Comparison of ENCODE assay signal across 1 cellular context in the genomic region with DNA sequence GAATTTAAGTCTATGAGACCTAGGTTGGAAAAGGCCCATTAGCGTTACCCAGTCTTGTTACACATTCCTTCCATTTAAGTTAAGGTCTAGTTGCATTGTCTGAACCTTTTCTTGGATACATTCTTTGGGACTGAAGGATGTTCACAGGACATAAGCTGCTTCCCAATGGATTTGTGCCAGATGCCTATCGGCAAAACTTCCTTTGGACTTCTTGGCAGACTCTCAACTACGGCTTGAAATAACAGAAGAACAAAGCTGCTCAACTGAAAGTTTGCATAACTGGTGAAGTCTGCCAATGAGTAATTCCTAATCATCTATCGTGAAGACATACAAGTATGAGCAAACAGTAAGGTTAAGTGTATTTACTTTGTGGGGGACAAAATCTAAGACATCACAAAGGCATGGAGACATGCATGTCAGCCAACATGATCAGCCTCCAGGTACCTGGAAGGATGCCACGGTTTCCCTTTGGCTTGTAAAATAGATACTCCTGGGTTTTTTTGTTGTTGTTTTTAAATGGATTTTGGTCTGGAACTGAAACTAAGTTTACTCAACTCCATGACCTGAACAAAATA.
A peak's percentile ranks its signal among the peaks of the same experiment; 100 is the strongest.
TF ChIP-seq lines count a peak whose summit lies in the region.

No MANE protein-coding gene starts in this region.

TF ChIP-seq in HepG2, 621 proteins besides CTCF, POLR2A, EP300 and RAD21 (continued from another document and continues in another):
- TF ChIP-seq, protein P1, sequence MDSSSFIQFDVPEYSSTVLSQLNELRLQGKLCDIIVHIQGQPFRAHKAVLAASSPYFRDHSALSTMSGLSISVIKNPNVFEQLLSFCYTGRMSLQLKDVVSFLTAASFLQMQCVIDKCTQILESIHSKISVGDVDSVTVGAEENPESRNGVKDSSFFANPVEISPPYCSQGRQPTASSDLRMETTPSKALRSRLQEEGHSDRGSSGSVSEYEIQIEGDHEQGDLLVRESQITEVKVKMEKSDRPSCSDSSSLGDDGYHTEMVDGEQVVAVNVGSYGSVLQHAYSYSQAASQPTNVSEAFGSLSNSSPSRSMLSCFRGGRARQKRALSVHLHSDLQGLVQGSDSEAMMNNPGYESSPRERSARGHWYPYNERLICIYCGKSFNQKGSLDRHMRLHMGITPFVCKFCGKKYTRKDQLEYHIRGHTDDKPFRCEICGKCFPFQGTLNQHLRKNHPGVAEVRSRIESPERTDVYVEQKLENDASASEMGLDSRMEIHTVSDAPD (CRISPR knock-in tag; IDR thresholded peaks at IDR 0.05) = peak; percentile 96
- TF ChIP-seq ZNF205 (CRISPR knock-in tag; IDR thresholded peaks at IDR 0.05) (peak; percentile 83), AHDC1 (CRISPR knock-in tag; IDR thresholded peaks at IDR 0.05; ENCODE audit: borderline replicate concordance) (peak; percentile 65; the same call in 1 of the 2 replicates), SOX6 (IDR thresholded peaks at IDR 0.05) (no peak), SOX6 (CRISPR knock-in tag; IDR thresholded peaks at IDR 0.05) (peak; percentile 95), KAT7 (CRISPR knock-in tag; IDR thresholded peaks at IDR 0.05; ENCODE audit: borderline replicate concordance) (no peak), ZFP1 (CRISPR knock-in tag; IDR thresholded peaks at IDR 0.05) (peak; percentile 63; the same call in 1 of the 2 replicates), KLF6 (CRISPR knock-in tag; IDR thresholded peaks at IDR 0.05) (0 out of 2 replicates have a peak, but pooled peaks have one; percentile 46), SOX13 (IDR thresholded peaks at IDR 0.05) (peak; percentile 91), SOX13 (CRISPR knock-in tag; conservative IDR thresholded peaks at IDR 0.05 in 1 of 2, IDR thresholded peaks at IDR 0.05 in 1 of 2) (peak in 1 of 2 experiments; percentile 97; a peak in 2 of 4 replicates), SKIL (CRISPR knock-in tag; IDR thresholded peaks at IDR 0.05; ENCODE audit: borderline replicate concordance) (peak; percentile 71; the same call in 1 of the 2 replicates), NCOA2 (CRISPR knock-in tag; IDR thresholded peaks at IDR 0.05) (peak; percentile 97), HBP1 (CRISPR knock-in tag; IDR thresholded peaks at IDR 0.05; ENCODE audit: low read depth) (0 out of 2 replicates have a peak, but pooled peaks have one; percentile 55), ZNF414 (CRISPR knock-in tag; IDR thresholded peaks at IDR 0.05) (0 out of 2 replicates have a peak, but pooled peaks have one; percentile 37), CBFB (CRISPR knock-in tag; IDR thresholded peaks at IDR 0.05) (peak; percentile 81), ZNF768 (CRISPR knock-in tag; IDR thresholded peaks at IDR 0.05) (no peak), ZNF331 (CRISPR knock-in tag; IDR thresholded peaks at IDR 0.05) (peak; percentile 79), ZNF652 (CRISPR knock-in tag; IDR thresholded peaks at IDR 0.05; ENCODE audit: borderline replicate concordance, low read depth) (peak; percentile 55; the same call in 1 of the 2 replicates), ZNF878 (CRISPR knock-in tag; IDR thresholded peaks at IDR 0.05) (peak; percentile 55; the same call in 1 of the 2 replicates), DPF2 (CRISPR knock-in tag; IDR thresholded peaks at IDR 0.05; ENCODE audit: borderline replicate concordance, low read depth) (peak; percentile 68; the same call in 1 of the 2 replicates), FOXA3 (CRISPR knock-in tag; IDR thresholded peaks at IDR 0.05) (peak; percentile 98), ZBTB42 (CRISPR knock-in tag; IDR thresholded peaks at IDR 0.05) (no peak), ATF4 (CRISPR knock-in tag; IDR thresholded peaks at IDR 0.05) (peak in 1 of 2 experiments; percentile 64; a peak in 1 of 4 replicates), SIX4 (CRISPR knock-in tag; IDR thresholded peaks at IDR 0.05) (0 out of 2 replicates have a peak, but pooled peaks have one; percentile 22), FOXO1 (CRISPR knock-in tag; IDR thresholded peaks at IDR 0.05) (peak; percentile 87)
- TF ChIP-seq, protein P2, sequence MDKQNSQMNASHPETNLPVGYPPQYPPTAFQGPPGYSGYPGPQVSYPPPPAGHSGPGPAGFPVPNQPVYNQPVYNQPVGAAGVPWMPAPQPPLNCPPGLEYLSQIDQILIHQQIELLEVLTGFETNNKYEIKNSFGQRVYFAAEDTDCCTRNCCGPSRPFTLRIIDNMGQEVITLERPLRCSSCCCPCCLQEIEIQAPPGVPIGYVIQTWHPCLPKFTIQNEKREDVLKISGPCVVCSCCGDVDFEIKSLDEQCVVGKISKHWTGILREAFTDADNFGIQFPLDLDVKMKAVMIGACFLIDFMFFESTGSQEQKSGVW (CRISPR knock-in tag; IDR thresholded peaks at IDR 0.05; ENCODE audit: borderline replicate concordance) = no peak
- TF ChIP-seq, protein P3, sequence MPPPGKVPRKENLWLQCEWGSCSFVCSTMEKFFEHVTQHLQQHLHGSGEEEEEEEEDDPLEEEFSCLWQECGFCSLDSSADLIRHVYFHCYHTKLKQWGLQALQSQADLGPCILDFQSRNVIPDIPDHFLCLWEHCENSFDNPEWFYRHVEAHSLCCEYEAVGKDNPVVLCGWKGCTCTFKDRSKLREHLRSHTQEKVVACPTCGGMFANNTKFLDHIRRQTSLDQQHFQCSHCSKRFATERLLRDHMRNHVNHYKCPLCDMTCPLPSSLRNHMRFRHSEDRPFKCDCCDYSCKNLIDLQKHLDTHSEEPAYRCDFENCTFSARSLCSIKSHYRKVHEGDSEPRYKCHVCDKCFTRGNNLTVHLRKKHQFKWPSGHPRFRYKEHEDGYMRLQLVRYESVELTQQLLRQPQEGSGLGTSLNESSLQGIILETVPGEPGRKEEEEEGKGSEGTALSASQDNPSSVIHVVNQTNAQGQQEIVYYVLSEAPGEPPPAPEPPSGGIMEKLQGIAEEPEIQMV (CRISPR knock-in tag; IDR thresholded peaks at IDR 0.05; ENCODE audit: low read depth) = no peak
- TF ChIP-seq, protein P4, sequence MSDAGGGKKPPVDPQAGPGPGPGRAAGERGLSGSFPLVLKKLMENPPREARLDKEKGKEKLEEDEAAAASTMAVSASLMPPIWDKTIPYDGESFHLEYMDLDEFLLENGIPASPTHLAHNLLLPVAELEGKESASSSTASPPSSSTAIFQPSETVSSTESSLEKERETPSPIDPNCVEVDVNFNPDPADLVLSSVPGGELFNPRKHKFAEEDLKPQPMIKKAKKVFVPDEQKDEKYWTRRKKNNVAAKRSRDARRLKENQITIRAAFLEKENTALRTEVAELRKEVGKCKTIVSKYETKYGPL (CRISPR knock-in tag; IDR thresholded peaks at IDR 0.05) = peak; percentile 79
- TF ChIP-seq, protein P5, sequence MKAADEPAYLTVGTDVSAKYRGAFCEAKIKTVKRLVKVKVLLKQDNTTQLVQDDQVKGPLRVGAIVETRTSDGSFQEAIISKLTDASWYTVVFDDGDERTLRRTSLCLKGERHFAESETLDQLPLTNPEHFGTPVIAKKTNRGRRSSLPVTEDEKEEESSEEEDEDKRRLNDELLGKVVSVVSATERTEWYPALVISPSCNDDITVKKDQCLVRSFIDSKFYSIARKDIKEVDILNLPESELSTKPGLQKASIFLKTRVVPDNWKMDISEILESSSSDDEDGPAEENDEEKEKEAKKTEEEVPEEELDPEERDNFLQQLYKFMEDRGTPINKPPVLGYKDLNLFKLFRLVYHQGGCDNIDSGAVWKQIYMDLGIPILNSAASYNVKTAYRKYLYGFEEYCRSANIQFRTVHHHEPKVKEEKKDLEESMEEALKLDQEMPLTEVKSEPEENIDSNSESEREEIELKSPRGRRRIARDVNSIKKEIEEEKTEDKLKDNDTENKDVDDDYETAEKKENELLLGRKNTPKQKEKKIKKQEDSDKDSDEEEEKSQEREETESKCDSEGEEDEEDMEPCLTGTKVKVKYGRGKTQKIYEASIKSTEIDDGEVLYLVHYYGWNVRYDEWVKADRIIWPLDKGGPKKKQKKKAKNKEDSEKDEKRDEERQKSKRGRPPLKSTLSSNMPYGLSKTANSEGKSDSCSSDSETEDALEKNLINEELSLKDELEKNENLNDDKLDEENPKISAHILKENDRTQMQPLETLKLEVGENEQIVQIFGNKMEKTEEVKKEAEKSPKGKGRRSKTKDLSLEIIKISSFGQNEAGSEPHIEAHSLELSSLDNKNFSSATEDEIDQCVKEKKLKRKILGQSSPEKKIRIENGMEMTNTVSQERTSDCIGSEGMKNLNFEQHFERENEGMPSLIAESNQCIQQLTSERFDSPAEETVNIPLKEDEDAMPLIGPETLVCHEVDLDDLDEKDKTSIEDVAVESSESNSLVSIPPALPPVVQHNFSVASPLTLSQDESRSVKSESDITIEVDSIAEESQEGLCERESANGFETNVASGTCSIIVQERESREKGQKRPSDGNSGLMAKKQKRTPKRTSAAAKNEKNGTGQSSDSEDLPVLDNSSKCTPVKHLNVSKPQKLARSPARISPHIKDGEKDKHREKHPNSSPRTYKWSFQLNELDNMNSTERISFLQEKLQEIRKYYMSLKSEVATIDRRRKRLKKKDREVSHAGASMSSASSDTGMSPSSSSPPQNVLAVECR (CRISPR knock-in tag; IDR thresholded peaks at IDR 0.05; ENCODE audit: borderline replicate concordance) = peak; percentile 39; the same call in 1 of the 2 replicates
- TF ChIP-seq, protein P6, sequence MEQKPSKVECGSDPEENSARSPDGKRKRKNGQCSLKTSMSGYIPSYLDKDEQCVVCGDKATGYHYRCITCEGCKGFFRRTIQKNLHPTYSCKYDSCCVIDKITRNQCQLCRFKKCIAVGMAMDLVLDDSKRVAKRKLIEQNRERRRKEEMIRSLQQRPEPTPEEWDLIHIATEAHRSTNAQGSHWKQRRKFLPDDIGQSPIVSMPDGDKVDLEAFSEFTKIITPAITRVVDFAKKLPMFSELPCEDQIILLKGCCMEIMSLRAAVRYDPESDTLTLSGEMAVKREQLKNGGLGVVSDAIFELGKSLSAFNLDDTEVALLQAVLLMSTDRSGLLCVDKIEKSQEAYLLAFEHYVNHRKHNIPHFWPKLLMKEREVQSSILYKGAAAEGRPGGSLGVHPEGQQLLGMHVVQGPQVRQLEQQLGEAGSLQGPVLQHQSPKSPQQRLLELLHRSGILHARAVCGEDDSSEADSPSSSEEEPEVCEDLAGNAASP (CRISPR knock-in tag; IDR thresholded peaks at IDR 0.05; ENCODE audit: borderline replicate concordance) = peak; percentile 83; the same call in 1 of the 2 replicates
